23 cellular contexts compared by ENCODE assay signal in the genomic region with DNA sequence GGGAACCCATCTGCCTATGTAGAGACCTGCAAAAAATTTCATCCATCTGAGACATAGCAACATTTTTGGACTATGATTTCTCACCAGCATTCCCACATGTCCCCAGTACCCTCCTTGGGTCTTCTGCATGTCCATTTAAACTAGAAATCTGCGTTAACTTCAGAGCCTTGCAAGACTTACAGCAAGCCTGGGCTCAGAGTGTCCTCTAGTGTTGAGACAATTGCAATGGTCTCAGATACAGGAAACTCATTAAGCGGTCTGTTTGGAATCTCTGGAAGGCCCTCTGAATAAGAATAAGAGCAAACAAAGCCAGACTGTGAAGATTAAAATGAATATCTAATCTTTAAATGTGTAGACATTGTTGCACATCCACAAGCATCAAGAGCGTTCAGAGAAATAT. TPM values are rescaled to one million over a fixed set of nuclear protein-coding genes. Genes with fewer than 3 reads are reported as not detected.
DNase-seq lines count a peak whose midpoint lies in the region; TF ChIP-seq lines count a peak whose summit lies in the region.
"Had no signal": no experiment of that assay in that cellular context is flagged by ENCODE, and none has a peak within 500 bp of the region (broad histone marks: within the 10 kb centered on the region; RNA-seq: fewer than 3 reads in every experiment).

No MANE protein-coding gene starts in this region.

- H4K20me1 ChIP-seq in GM23248 (ENCODE audit: insufficient read depth) (no peaks in the 10 kb centered on the region), OCI-LY3 (ENCODE audit: insufficient read depth, low read length) (no peaks in the 10 kb centered on the region)
- H4K20me1 ChIP-seq: BLaER1 had no signal

- no peak overlapping the region for H4K5ac ChIP-seq in mesendoderm (ENCODE audit: low read length)

- no peak overlapping the region for H2AK5ac ChIP-seq in mesendoderm (ENCODE audit: low read length)

- H3K36me3 ChIP-seq in GM23248 (ENCODE audit: low read depth) = no peaks in the 10 kb centered on the region
- H3K36me3 ChIP-seq in OCI-LY3 (replicated peaks; ENCODE audit: low read depth, low read length) = peaks cover 22% of the 10 kb centered on the region
- no peaks in the 10 kb centered on the region for H3K36me3 ChIP-seq in mesendoderm (ENCODE audit: control insufficient read depth, insufficient read depth, low read length)
- H3K36me3 ChIP-seq: BLaER1, prostate gland, upper lobe of left lung had no signal

- H2AFZ ChIP-seq in GM23248 (no peak overlapping the region), OCI-LY3 (ENCODE audit: low read depth, low read length) (no peak overlapping the region)

- in situ Hi-C loops in GM23248 (cut with MboI) = no loop called here

- no peak overlapping the region for H4K8ac ChIP-seq in mesendoderm (ENCODE audit: low read depth, low read length)

- no peak overlapping the region for H2BK5ac ChIP-seq in mesendoderm (ENCODE audit: low read length)

- H3K4me2 ChIP-seq in GM23248 (ENCODE audit: unreplicated experiment) (no peak overlapping the region), OCI-LY3 (ENCODE audit: low read length) (peak overlapping the region; percentile 57), mesendoderm (ENCODE audit: low read length) (no peak overlapping the region)
- H3K4me2 ChIP-seq: BLaER1, KMS-11, smooth muscle cell had no signal

- DNase-seq in GM23248 (peak; percentile 6), choroid plexus epithelial cell (ENCODE audit: low read depth) (peak; percentile 16), mesendoderm (peak; percentile 11), RKO (ENCODE audit: low spot score) (no peak), AG08396 (ENCODE audit: low spot score) (no peak), anterior cingulate cortex (lab: John Stamatoyannopoulos, UW) (no peak)
- DNase-seq: activated T-cell treated with anti-CD3 and anti-CD28 coated beads, Interleukin-2, amount 50 U/mL, for 72 hours; DMS 273 treated with DMSO at 0.1 percent for 48 hours; left colon; NCI-H1092 treated with DMSO at 0.1 percent for 48 hours; NCI-H2081 treated with DMSO at 0.1 percent for 48 hours; nephron progenitor cell; stimulated activated CD4-positive, alpha-beta T cell treated with anti-CD3 and anti-CD28 coated beads, Interleukin-4, amount 100 ng/mL, for 24 hours; T-helper 2 cell; upper lobe of left lung had no signal

- H3K79me2 ChIP-seq in GM23248 (ENCODE audit: insufficient read depth) (no peaks in the 10 kb centered on the region), OCI-LY3 (ENCODE audit: low read length) (no peaks in the 10 kb centered on the region), mesendoderm (ENCODE audit: control insufficient read depth, insufficient read depth, low read length) (no peaks in the 10 kb centered on the region)

- TF ChIP-seq CTCF in OCI-LY3 (IDR thresholded peaks at IDR 0.05; ENCODE audit: low read depth, low read length) (peak; percentile 24), choroid plexus epithelial cell (conservative IDR thresholded peaks at IDR 0.05; ENCODE audit: low read depth, low read length) (peak; percentile 4)

- H3K79me1 ChIP-seq in mesendoderm (ENCODE audit: low read length) = no peaks in the 10 kb centered on the region

- H3K27me3 ChIP-seq in GM23248 (replicated peaks; ENCODE audit: insufficient read depth) (peaks cover 16% of the 10 kb centered on the region), OCI-LY3 (ENCODE audit: low read depth, low read length) (no peaks in the 10 kb centered on the region), mesendoderm (ENCODE audit: insufficient read depth, low read length, poor library complexity) (no peaks in the 10 kb centered on the region)
- H3K27me3 ChIP-seq: BLaER1, upper lobe of left lung had no signal

- H3K4me3 ChIP-seq in GM23248 (no peak overlapping the region), OCI-LY3 (ENCODE audit: low read length) (peak overlapping the region; percentile 29), choroid plexus epithelial cell (ENCODE audit: low read depth, low read length) (no peak overlapping the region), mesendoderm (ENCODE audit: low read length) (no peak overlapping the region)
- H3K4me3 ChIP-seq: BLaER1, coronary artery, prostate gland, smooth muscle cell, upper lobe of left lung had no signal

- peak overlapping the region; percentile 66 for H3K23ac ChIP-seq in mesendoderm (ENCODE audit: low read length)

- H3K56ac ChIP-seq in mesendoderm (ENCODE audit: low read length) = no peak overlapping the region

- no peak overlapping the region for H3K9ac ChIP-seq in GM23248
- peak overlapping the region; percentile 26; the same call in 1 of the 2 replicates for H3K9ac ChIP-seq in OCI-LY3 (ENCODE audit: low read length)
- no peak overlapping the region for H3K9ac ChIP-seq in mesendoderm (ENCODE audit: low read length)
- H3K9ac ChIP-seq: BLaER1, KMS-11 had no signal

- WGBS in GM23248 (ENCODE audit: low coverage in 1 of 2, low lambda C conversion rate in 2 of 2, missing lambda C conversion rate in 2 of 2), 2 experiments = 56 to 61% methylated on average over 3 of the region's 3 CpGs
- WGBS in mesendoderm (ENCODE audit: extremely low coverage, insufficient coverage, low lambda C conversion rate) = no CpG with 5 or more reads among the region's 3 CpGs

- H3F3A ChIP-seq in GM23248 (ENCODE audit: insufficient read depth) = no peaks in the 10 kb centered on the region

- no peaks in the 10 kb centered on the region for H3K9me2 ChIP-seq in GM23248 (ENCODE audit: insufficient read depth)

- no peak overlapping the region for H2BK15ac ChIP-seq in mesendoderm (replicated peaks; ENCODE audit: low read depth)

- H3K9me3 ChIP-seq in GM23248 (ENCODE audit: low read depth) (no peaks in the 10 kb centered on the region), OCI-LY3 (ENCODE audit: insufficient read depth, low read length) (peaks cover 31% of the 10 kb centered on the region)
- H3K9me3 ChIP-seq: prostate gland had no signal

- no peak overlapping the region for H3K4ac ChIP-seq in mesendoderm (ENCODE audit: low read depth, low read length)

- H3K4me1 ChIP-seq in GM23248 (ENCODE audit: insufficient read depth) (no peaks in the 10 kb centered on the region), OCI-LY3 (ENCODE audit: low read length) (peaks cover 46% of the 10 kb centered on the region), mesendoderm (ENCODE audit: control insufficient read depth, low read depth, low read length) (no peaks in the 10 kb centered on the region)
- H3K4me1 ChIP-seq: BLaER1, prostate gland had no signal

- H3K18ac ChIP-seq in mesendoderm (ENCODE audit: low read length) = no peak overlapping the region

- no peak overlapping the region for H2BK120ac ChIP-seq in mesendoderm (ENCODE audit: low read depth, low read length)

- H3K27ac ChIP-seq in GM23248 (no peak overlapping the region), OCI-LY3 (ENCODE audit: low read length) (peak overlapping the region; percentile 82), mesendoderm (ENCODE audit: low read depth, low read length) (no peak overlapping the region)
- H3K27ac ChIP-seq: BLaER1, coronary artery, KMS-11, prostate gland, upper lobe of left lung had no signal

RNA-seq across cellular contexts. Expression of a gene that starts 20.5 kb away (rescaled TPM):
- 1.5 TPM in 1 of 2 replicates, not detected in the other for total RNA-seq in GM23248 (2014; rRNA removed; shearing (Covaris generic))
- polyA plus RNA-seq in GM23248 (2016; fragmentation: Nextera tagmentation; extraction: Ambion mirVana) = not detected in 2 replicates
- not detected for polyA plus RNA-seq in mesendoderm (2013, experiment 1 of 2)
- not detected for polyA plus RNA-seq in mesendoderm (2013, experiment 2 of 2)
- total RNA-seq: activated T-cell treated with anti-CD3 and anti-CD28 coated beads, Interleukin-2, amount 50 U/mL, for 72 hours; glomerular endothelial cell; mesothelial cell of epicardium; smooth muscle cell had no signal
- polyA plus RNA-seq: smooth muscle cell had no signal

RNA-seq across cellular contexts. Expression of a gene that starts 29.9 kb away (rescaled TPM):
- not detected in 2 replicates for total RNA-seq in GM23248 (2014; rRNA removed; shearing (Covaris generic))
- not detected in 2 replicates for polyA plus RNA-seq in GM23248 (2016; fragmentation: Nextera tagmentation; extraction: Ambion mirVana)
- polyA plus RNA-seq in mesendoderm (2013, experiment 1 of 2) = not detected
- polyA plus RNA-seq in mesendoderm (2013, experiment 2 of 2) = not detected
- total RNA-seq: activated T-cell treated with anti-CD3 and anti-CD28 coated beads, Interleukin-2, amount 50 U/mL, for 72 hours; glomerular endothelial cell; mesothelial cell of epicardium; prostate gland; smooth muscle cell had no signal
- polyA plus RNA-seq: smooth muscle cell had no signal

RNA-seq across cellular contexts. Expression of a gene that starts 39.2 kb away (rescaled TPM):
- total RNA-seq in GM23248 (2014; rRNA removed; shearing (Covaris generic)) = not detected in 2 replicates
- polyA plus RNA-seq in GM23248 (2016; fragmentation: Nextera tagmentation; extraction: Ambion mirVana) = not detected in 2 replicates
- not detected for polyA plus RNA-seq in mesendoderm (2013, experiment 1 of 2)
- polyA plus RNA-seq in mesendoderm (2013, experiment 2 of 2) = not detected
- total RNA-seq: glomerular endothelial cell, left colon, mesothelial cell of epicardium, smooth muscle cell had no signal
- polyA plus RNA-seq: smooth muscle cell had no signal

RNA-seq across cellular contexts. Expression of a gene that starts 52.6 kb away (rescaled TPM):
- total RNA-seq in GM23248 (2014; rRNA removed; shearing (Covaris generic)) = not detected in 2 replicates
- polyA plus RNA-seq in GM23248 (2016; fragmentation: Nextera tagmentation; extraction: Ambion mirVana) = not detected in 2 replicates
- 3.0 TPM for polyA plus RNA-seq in mesendoderm (2013, experiment 1 of 2)
- polyA plus RNA-seq in mesendoderm (2013, experiment 2 of 2) = 3.2 TPM
- total RNA-seq: activated T-cell treated with anti-CD3 and anti-CD28 coated beads, Interleukin-2, amount 50 U/mL, for 72 hours; glomerular endothelial cell; mesothelial cell of epicardium; smooth muscle cell; upper lobe of left lung had no signal
- polyA plus RNA-seq: smooth muscle cell had no signal

RNA-seq across cellular contexts. Expression of a gene that starts 53.3 kb away (rescaled TPM):
- 0.11 and 0.25 TPM in 2 replicates for total RNA-seq in GM23248 (2014; rRNA removed; shearing (Covaris generic))
- polyA plus RNA-seq in GM23248 (2016; fragmentation: Nextera tagmentation; extraction: Ambion mirVana) = 0.55 and 0.99 TPM in 2 replicates
- polyA plus RNA-seq in mesendoderm (2013, experiment 1 of 2) = 1.5 TPM
- 1.6 TPM for polyA plus RNA-seq in mesendoderm (2013, experiment 2 of 2)
- total RNA-seq: mesothelial cell of epicardium had no signal

Comparison
In these comparisons a context has a peak if more than half of its experiments do, and no peak if none do; other contexts are left out.
1. DNase-seq: peak in GM23248 (single experiment), choroid plexus epithelial cell (single experiment) and mesendoderm (single experiment); none in RKO (single experiment), AG08396 (single experiment) and anterior cingulate cortex (0 of 58).